24 cellular contexts compared by ENCODE assay signal in the genomic region with DNA sequence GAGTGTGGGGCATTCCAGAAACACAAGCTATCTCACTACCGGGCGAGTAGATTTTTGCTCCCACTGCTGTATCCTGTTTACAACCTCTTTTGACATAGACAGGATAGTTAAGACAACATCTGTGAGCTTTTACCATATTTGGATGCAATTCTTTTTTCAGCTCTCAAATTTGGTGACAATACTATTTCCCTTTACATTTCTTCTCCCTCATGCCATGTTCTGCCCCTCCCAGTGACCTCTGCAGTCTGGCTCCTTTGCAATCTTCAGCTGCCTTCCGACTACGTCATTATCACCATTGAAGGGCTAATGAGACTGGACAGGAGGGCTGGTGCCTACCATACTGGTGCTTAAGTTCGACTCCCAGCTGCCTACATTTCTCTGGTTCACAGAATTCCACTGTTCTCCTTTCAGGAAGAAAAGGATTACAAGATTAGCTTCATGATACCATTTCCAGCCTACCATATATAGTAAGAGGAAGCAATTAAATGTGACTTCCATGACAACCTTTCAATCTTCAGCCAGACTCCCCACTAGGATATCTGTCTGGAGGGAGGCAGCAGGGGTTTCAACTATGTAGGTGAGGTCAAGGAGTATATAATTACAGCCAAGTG.
DNase-seq lines count a peak whose midpoint lies in the region; ATAC-seq, FAIRE-seq and TF ChIP-seq lines count a peak whose summit lies in the region.
"Had no signal": no experiment of that assay in that cellular context is flagged by ENCODE, and none has a peak within 500 bp of the region (broad histone marks: within the 10 kb centered on the region; RNA-seq: fewer than 3 reads in every experiment).

No MANE protein-coding gene starts in this region.

- no peak overlapping the region for H2BK120ac ChIP-seq in H1 (replicated peaks; ENCODE audit: low read depth, low read length)
- H2BK120ac ChIP-seq in trophoblast cell (ENCODE audit: insufficient read depth, low read length, poor library complexity), result no peak overlapping the region

- no peak for FAIRE-seq in H1 (lab: Jason Lieb, UNC)
- FAIRE-seq: frontal cortex, GM12891, H54, TTC549 had no signal

- H4K91ac ChIP-seq in H1 (replicated peaks; ENCODE audit: insufficient read length, low read length) (no peak overlapping the region), trophoblast cell (ENCODE audit: low read depth, low read length) (no peak overlapping the region)

- H3K79me1 ChIP-seq in H1 (ENCODE audit: low read depth, low read length), result no peaks in the 10 kb centered on the region
- peaks cover 4% of the 10 kb centered on the region for H3K79me1 ChIP-seq in trophoblast cell (ENCODE audit: low read length)

- H2BK12ac ChIP-seq in H1 (ENCODE audit: low read depth, low read length), result no peak overlapping the region
- no peak overlapping the region for H2BK12ac ChIP-seq in trophoblast cell (ENCODE audit: low read length)

- no peak overlapping the region for H3K56ac ChIP-seq in H1 (replicated peaks; ENCODE audit: insufficient read length, low read depth, low read length)

- peak; percentile 9 for DNase-seq in HEK293T (ENCODE audit: extremely low spot score)
- peak; percentile 95 for DNase-seq in NCI-H2227 treated with DMSO at 0.1 percent for 48 hours (lab: John Stamatoyannopoulos, UW)
- DNase-seq in H1 (ENCODE audit: low read depth in 1 of 2, low spot score in 2 of 2), result no peak
- DNase-seq in trophoblast cell, result peak; percentile 73 to 92
- DNase-seq in hypothalamus (lab: John Stamatoyannopoulos, UW), result no peak
- DNase-seq in mesenteric fat pad (ENCODE audit: low spot score), result no peak
- no peak for DNase-seq in GM19240 (ENCODE audit: insufficient read length, low spot score)
- DNase-seq: activated CD4-positive, alpha-beta T cell treated with anti-CD3 and anti-CD28 coated beads, Interleukin-2, amount 50 U/mL, for 1 hour; activated naive CD4-positive, alpha-beta T cell treated with anti-CD3 and anti-CD28 coated beads for 36 hours; activated T-cell treated with anti-CD3 and anti-CD28 coated beads for 4 hours; DMS 273 treated with DMSO at 0.1 percent for 48 hours; GF-D8; Kasumi-1; left colon; NCI-H1694 treated with DMSO at 0.1 percent for 48 hours; NCI-H774; posterior cingulate gyrus; testis had no signal

- H3K4me2 ChIP-seq in H1 (ENCODE audit: insufficient read depth in 1 of 2, low read depth in 2 of 2, low read length in 2 of 2), result no peak overlapping the region
- H3K4me2 ChIP-seq in trophoblast cell (ENCODE audit: low read length), result no peak overlapping the region

- no peak for TF ChIP-seq RAD21 in H1 (IDR thresholded peaks at IDR 0.05 in 1 of 2, conservative IDR thresholded peaks at IDR 0.05 in 1 of 2; ENCODE audit: low read depth in 2 of 2, low read length in 2 of 2)

- no peak overlapping the region for H2AK5ac ChIP-seq in H1 (ENCODE audit: low read depth, low read length)
- H2AK5ac ChIP-seq in trophoblast cell (ENCODE audit: low read length), result no peak overlapping the region

- no peaks in the 10 kb centered on the region for H3K79me2 ChIP-seq in H1 (ENCODE audit: control insufficient read depth in 1 of 2, insufficient read depth in 2 of 2, low read length in 2 of 2)
- no peaks in the 10 kb centered on the region for H3K79me2 ChIP-seq in trophoblast cell (ENCODE audit: control insufficient read depth, insufficient read depth, low read length, poor library complexity)

- no peak overlapping the region for H2BK20ac ChIP-seq in H1 (ENCODE audit: low read length)

- no peak overlapping the region for H3K23ac ChIP-seq in H1 (ENCODE audit: insufficient read length)
- H3K23ac ChIP-seq in trophoblast cell (ENCODE audit: low read length), result no peak overlapping the region

- H2BK15ac ChIP-seq in H1 (ENCODE audit: low read length), result no peak overlapping the region

- POLR2A ChIA-PET in HEK293T (lab: Yijun Ruan, JAX), result no interaction called here
- POLR2A ChIA-PET in H1 (lab: Charles Lee; ENCODE audit: partially characterized antibody), result no interaction called here

- H3K27me3 ChIP-seq in H1 (replicated peaks in 1 of 4; ENCODE audit: control insufficient read depth in 3 of 4, extremely low read depth in 1 of 4, insufficient read depth in 3 of 4, low read length in 3 of 4), result no peaks in the 10 kb centered on the region; a peak in 1 of 7 replicates
- no peaks in the 10 kb centered on the region for H3K27me3 ChIP-seq in trophoblast cell (ENCODE audit: insufficient read depth, low read length)
- H3K27me3 ChIP-seq: ascending aorta, testis had no signal

- TF ChIP-seq EP300 in H1 (IDR thresholded peaks at IDR 0.05; ENCODE audit: borderline replicate concordance in 1 of 2, low read depth in 2 of 2, low read length in 2 of 2), result no peak

- 0 out of 2 replicates have a peak overlapping the region, but pooled peaks have one; percentile 67 for H2AFZ ChIP-seq in H1 (ENCODE audit: low read length)
- H2AFZ ChIP-seq in trophoblast cell (ENCODE audit: insufficient read depth, low read length, poor library complexity), result no peak overlapping the region

- no peaks in the 10 kb centered on the region for H3K23me2 ChIP-seq in H1 (ENCODE audit: low read depth, low read length)

- no peaks in the 10 kb centered on the region for H4K20me1 ChIP-seq in H1 (replicated peaks in 1 of 2; ENCODE audit: control insufficient read depth in 1 of 2, insufficient read depth in 2 of 2, low read length in 2 of 2)

- H4K8ac ChIP-seq in H1 (ENCODE audit: extremely low read depth, insufficient read depth, low read length), result no peak overlapping the region
- no peak overlapping the region for H4K8ac ChIP-seq in trophoblast cell (ENCODE audit: low read depth, low read length)

- CTCF ChIA-PET in HEK293T (lab: Yijun Ruan, JAX), result no interaction called here
- CTCF ChIA-PET in H1 (lab: Charles Lee; ENCODE audit: partially characterized antibody), result interaction anchor here (1.3 to 1.9 kb wide), 3 partner anchors 14 to 252 kb away, joined by 3 to 4 read pairs (median 3); no protein-coding TSS in a partner anchor

- H3K9ac ChIP-seq in H1 (replicated peaks in 1 of 4; ENCODE audit: extremely low read depth in 1 of 4, low read depth in 3 of 4, low read length in 3 of 4) (no peak overlapping the region), trophoblast cell (ENCODE audit: low read length) (no peak overlapping the region)

- H3K4me3 ChIP-seq in H1 (ENCODE audit: extremely low read depth in 1 of 4, insufficient read depth in 2 of 4, low read depth in 3 of 4, low read length in 4 of 4) (no peak overlapping the region), trophoblast cell (ENCODE audit: low read depth, low read length) (no peak overlapping the region)
- H3K4me3 ChIP-seq: ascending aorta, testis had no signal

- H3K18ac ChIP-seq in H1 (ENCODE audit: extremely low read depth, low read length) (no peak overlapping the region), trophoblast cell (ENCODE audit: low read length) (no peak overlapping the region)

- H3K9me3 ChIP-seq in H1 (ENCODE audit: insufficient read depth in 2 of 2, low read depth in 1 of 2, low read length in 1 of 2) (peaks cover 0 to 2% of the 10 kb centered on the region in 2 experiments; a peak in 1 of 4 replicates), trophoblast cell (ENCODE audit: insufficient read depth, low read depth, low read length) (no peaks in the 10 kb centered on the region)
- H3K9me3 ChIP-seq: ascending aorta, testis had no signal

- WGBS in H1 (ENCODE audit: extremely low coverage in 1 of 2, insufficient coverage in 1 of 2, insufficient read length in 1 of 2, insufficient replicate concordance in 2 of 2, low coverage in 1 of 2, low lambda C conversion rate in 2 of 2, missing lambda C conversion rate in 1 of 2), 2 experiments, result 87% methylated on average over 5 of the region's 5 CpGs; no CpG with 5 or more reads in 1 of the 2 experiments
- WGBS in trophoblast cell (ENCODE audit: extremely low coverage, insufficient coverage, insufficient read length), result no CpG with 5 or more reads among the region's 5 CpGs

- H3K4ac ChIP-seq in H1 (replicated peaks; ENCODE audit: insufficient read length, low read depth, low read length) (no peak overlapping the region), trophoblast cell (ENCODE audit: low read depth, low read length) (no peak overlapping the region)

- TF ChIP-seq CTCF in H1 (IDR thresholded peaks at IDR 0.05; ENCODE audit: control extremely low read depth in 1 of 3, insufficient read depth in 1 of 3, low read depth in 1 of 3, low read length in 3 of 3), result no peak

- H3K14ac ChIP-seq in H1 (ENCODE audit: insufficient read length), result no peak overlapping the region
- no peak overlapping the region for H3K14ac ChIP-seq in trophoblast cell (ENCODE audit: low read length)

- no peak overlapping the region for H4K5ac ChIP-seq in H1 (ENCODE audit: insufficient read length, low read depth, low read length)

- ATAC-seq in HG02623 (IDR thresholded peaks at IDR 0.05; ENCODE audit: unreplicated experiment), result no peak
- ATAC-seq: left colon had no signal

- H3K36me3 ChIP-seq in H1 (ENCODE audit: control insufficient read depth in 2 of 4, insufficient read depth in 4 of 4, low read length in 3 of 4) (no peaks in the 10 kb centered on the region), trophoblast cell (ENCODE audit: control insufficient read depth in 1 of 2, insufficient read depth in 2 of 2, low read length in 2 of 2) (no peaks in the 10 kb centered on the region)
- H3K36me3 ChIP-seq: ascending aorta had no signal

- no peak overlapping the region for H4K12ac ChIP-seq in trophoblast cell (ENCODE audit: low read depth, low read length)

- H3K27ac ChIP-seq in H1 (ENCODE audit: low read depth, low read length) (no peak overlapping the region), trophoblast cell (ENCODE audit: low read depth, low read length) (no peak overlapping the region)
- H3K27ac ChIP-seq: testis had no signal

- no peak for TF ChIP-seq POLR2A in H1 (IDR thresholded peaks at IDR 0.05; ENCODE audit: control extremely low read depth in 1 of 2, low read depth in 2 of 2, low read length in 2 of 2)

- no peak overlapping the region for H2BK5ac ChIP-seq in H1 (ENCODE audit: low read depth, low read length)
- H2BK5ac ChIP-seq in trophoblast cell (ENCODE audit: low read depth, low read length, poor library complexity), result no peak overlapping the region

- H3K4me1 ChIP-seq in H1 (replicated peaks in 1 of 4; ENCODE audit: control insufficient read depth in 3 of 4, insufficient read depth in 4 of 4, low read length in 3 of 4) (no peaks in the 10 kb centered on the region), trophoblast cell (ENCODE audit: control insufficient read depth in 1 of 2, insufficient read depth in 2 of 2, low read length in 2 of 2) (peaks cover 0 to 8% of the 10 kb centered on the region in 2 experiments)

TF ChIP-seq in HEK293T, 16 proteins besides CTCF, POLR2A, EP300 and RAD21 (continues in another document):
- TF ChIP-seq CTBP1 (IDR thresholded peaks at IDR 0.05; ENCODE audit: borderline replicate concordance), result no peak

TF ChIP-seq in H1, 55 proteins besides CTCF, POLR2A, EP300 and RAD21:
- TF ChIP-seq GABPA (IDR thresholded peaks at IDR 0.05; ENCODE audit: borderline replicate concordance, insufficient read depth, low read length), result no peak
- TF ChIP-seq SIN3A (conservative IDR thresholded peaks at IDR 0.05 in 1 of 2, IDR thresholded peaks at IDR 0.05 in 1 of 2; ENCODE audit: low read depth in 1 of 2, low read length in 2 of 2), result no peak

Comparison
In these comparisons a context has a peak if more than half of its experiments do, and no peak if none do; other contexts are left out.
1. DNase-seq: peak in HEK293T (single experiment), NCI-H2227 treated with DMSO at 0.1 percent for 48 hours (single experiment) and trophoblast cell (2 of 2); none in H1 (0 of 2), hypothalamus (0 of 51), mesenteric fat pad (single experiment) and GM19240 (single experiment).